Comparison of ENCODE assay signal across 22 cellular contexts in the genomic region with DNA sequence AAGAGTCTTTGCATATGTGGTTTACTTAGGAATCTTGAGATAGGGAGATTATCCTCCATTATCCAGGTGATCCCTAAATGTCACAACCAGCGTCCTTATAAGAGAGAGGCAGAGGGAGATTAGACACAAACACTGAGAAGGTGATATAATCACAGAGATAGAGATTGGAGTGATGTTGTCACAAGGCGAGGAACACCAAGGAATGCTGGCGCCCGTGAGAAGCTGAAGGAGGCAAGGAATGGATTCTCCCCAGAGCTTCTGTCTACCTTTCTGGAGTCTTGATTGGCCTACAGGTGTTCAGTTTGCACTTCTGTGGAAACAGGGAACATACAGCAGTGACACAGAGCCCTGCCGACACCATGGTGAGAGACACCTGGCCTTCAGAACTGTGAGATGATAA.
DNase-seq lines count a peak whose midpoint lies in the region; FAIRE-seq and TF ChIP-seq lines count a peak whose summit lies in the region.
"Had no signal": no experiment of that assay in that cellular context is flagged by ENCODE, and none has a peak within 500 bp of the region (broad histone marks: within the 10 kb centered on the region; RNA-seq: fewer than 3 reads in every experiment).

No MANE protein-coding gene starts in this region.

- FAIRE-seq in urothelium cell line (lab: Jason Lieb, UNC), result no peak
- FAIRE-seq: A549, D721Med, G401.6, GM12891, GM19239 had no signal

- H3K4me1 ChIP-seq in endodermal cell (ENCODE audit: control insufficient read depth, insufficient read depth, low read length) (no peaks in the 10 kb centered on the region), trophoblast cell (ENCODE audit: control insufficient read depth in 1 of 2, insufficient read depth in 2 of 2, low read length in 2 of 2) (no peaks in the 10 kb centered on the region)
- H3K4me1 ChIP-seq: A549, Caco-2 had no signal

- H3K27ac ChIP-seq in endodermal cell (ENCODE audit: low read depth, low read length) (no peak overlapping the region), trophoblast cell (ENCODE audit: low read depth, low read length) (no peak overlapping the region)
- H3K27ac ChIP-seq: 22Rv1; A549; BLaER1 treated with 17β-estradiol and CSF1 and Interleukin-3, amounts not matched to agents 10 nM and 100 nM; C4-2B had no signal

- no peak overlapping the region for H3K4me2 ChIP-seq in trophoblast cell (ENCODE audit: low read length)
- H3K4me2 ChIP-seq: A549; BLaER1 treated with 17β-estradiol and CSF1 and Interleukin-3, amounts not matched to agents 10 nM and 100 nM had no signal

- H2AFZ ChIP-seq in trophoblast cell (ENCODE audit: insufficient read depth, low read length, poor library complexity), result no peak overlapping the region

- H3K9ac ChIP-seq in endodermal cell (ENCODE audit: extremely low read depth, low read length, poor library complexity, severe bottlenecking) (no peak overlapping the region), trophoblast cell (ENCODE audit: low read length) (no peak overlapping the region)
- H3K9ac ChIP-seq: BLaER1 treated with 17β-estradiol and CSF1 and Interleukin-3, amounts not matched to agents 10 nM and 100 nM had no signal

- H3K4me3 ChIP-seq in endodermal cell (ENCODE audit: low read length), result no peak overlapping the region
- no peak overlapping the region for H3K4me3 ChIP-seq in trophoblast cell (ENCODE audit: low read depth, low read length)
- H3K4me3 ChIP-seq: A549; BLaER1 treated with 17β-estradiol and CSF1 and Interleukin-3, amounts not matched to agents 10 nM and 100 nM had no signal

- H4K12ac ChIP-seq in trophoblast cell (ENCODE audit: low read depth, low read length), result no peak overlapping the region

- no peak overlapping the region for H3K14ac ChIP-seq in trophoblast cell (ENCODE audit: low read length)

- peaks cover 43% of the 10 kb centered on the region for H3K27me3 Mint-ChIP-seq in endodermal cell (ENCODE audit: insufficient read depth)
- H3K27me3 Mint-ChIP-seq: B cell; CD4-positive, alpha-beta T cell had no signal

- H2BK120ac ChIP-seq in trophoblast cell (ENCODE audit: insufficient read depth, low read length, poor library complexity), result no peak overlapping the region

- H3K36me3 Mint-ChIP-seq in endodermal cell (ENCODE audit: low read depth), result no peaks in the 10 kb centered on the region
- H3K36me3 Mint-ChIP-seq: CD8-positive, alpha-beta T cell had no signal

- H3K36me3 ChIP-seq in endodermal cell (ENCODE audit: control insufficient read depth, insufficient read depth, low read length), result no peaks in the 10 kb centered on the region
- H3K36me3 ChIP-seq in trophoblast cell (ENCODE audit: control insufficient read depth in 1 of 2, insufficient read depth in 2 of 2, low read length in 2 of 2), result no peaks in the 10 kb centered on the region
- H3K36me3 ChIP-seq: BLaER1 treated with 17β-estradiol and CSF1 and Interleukin-3, amounts not matched to agents 10 nM and 100 nM had no signal

- no peaks in the 10 kb centered on the region for H3K79me2 ChIP-seq in trophoblast cell (ENCODE audit: control insufficient read depth, insufficient read depth, low read length, poor library complexity)

- no peak overlapping the region for H3K27ac Mint-ChIP-seq in endodermal cell
- H3K27ac Mint-ChIP-seq: B cell; CD4-positive, alpha-beta T cell; CD8-positive, alpha-beta T cell had no signal

- H3K4ac ChIP-seq in trophoblast cell (ENCODE audit: low read depth, low read length), result no peak overlapping the region

- H3K79me1 ChIP-seq in trophoblast cell (ENCODE audit: low read length), result no peaks in the 10 kb centered on the region

- no peak overlapping the region for H2AK5ac ChIP-seq in trophoblast cell (ENCODE audit: low read length)

- H2BK5ac ChIP-seq in trophoblast cell (ENCODE audit: low read depth, low read length, poor library complexity), result no peak overlapping the region

- H3K9me3 ChIP-seq in endodermal cell (ENCODE audit: control insufficient read depth, low read length) (no peaks in the 10 kb centered on the region), trophoblast cell (ENCODE audit: insufficient read depth, low read depth, low read length) (no peaks in the 10 kb centered on the region)
- H3K9me3 ChIP-seq: A549; BLaER1 treated with 17β-estradiol and CSF1 and Interleukin-3, amounts not matched to agents 10 nM and 100 nM had no signal

- no peak overlapping the region for H4K91ac ChIP-seq in trophoblast cell (ENCODE audit: low read depth, low read length)

- no peaks in the 10 kb centered on the region for H3K9me3 Mint-ChIP-seq in endodermal cell
- H3K9me3 Mint-ChIP-seq: CD4-positive, alpha-beta T cell; CD8-positive, alpha-beta T cell had no signal

- H4K8ac ChIP-seq in trophoblast cell (ENCODE audit: low read depth, low read length), result no peak overlapping the region

- H3K27me3 ChIP-seq in endodermal cell (ENCODE audit: control insufficient read depth, insufficient read depth, low read length, poor library complexity, severe bottlenecking) (peaks cover 52% of the 10 kb centered on the region), trophoblast cell (ENCODE audit: insufficient read depth, low read length) (no peaks in the 10 kb centered on the region)
- H3K27me3 ChIP-seq: BLaER1 treated with 17β-estradiol and CSF1 and Interleukin-3, amounts not matched to agents 10 nM and 100 nM had no signal

- no peak overlapping the region for H3K23ac ChIP-seq in trophoblast cell (ENCODE audit: low read length)

- no peak overlapping the region for H2BK12ac ChIP-seq in trophoblast cell (ENCODE audit: low read length)

- H3K18ac ChIP-seq in trophoblast cell (ENCODE audit: low read length), result no peak overlapping the region

- no peak overlapping the region for H3K4me3 Mint-ChIP-seq in endodermal cell
- H3K4me3 Mint-ChIP-seq: B cell; CD4-positive, alpha-beta T cell; CD8-positive, alpha-beta T cell had no signal

- DNase-seq in NCI-H146 (lab: John Stamatoyannopoulos, UW) (peak; percentile 13), NCI-H146 treated with DMSO at 0.1 percent for 48 hours (lab: John Stamatoyannopoulos, UW; ENCODE audit: unreplicated experiment) (no peak), endodermal cell (peak; percentile 54), trophoblast cell (peak; percentile 59 to 60), kidney tubule cell (ENCODE audit: low spot score) (no peak), urothelium cell line (ENCODE audit: low spot score) (no peak)
- DNase-seq: AML-193; Caco-2; Calu3; CD4-positive, alpha-beta T cell; CD8-positive, alpha-beta T cell; DMS79 treated with DMSO at 0.1 percent for 48 hours; GF-D8 had no signal

- peaks cover 13% of the 10 kb centered on the region for H3K4me1 Mint-ChIP-seq in endodermal cell
- H3K4me1 Mint-ChIP-seq: B cell had no signal

- no peak for TF ChIP-seq CTCF in endodermal cell (conservative IDR thresholded peaks at IDR 0.05)

- WGBS in endodermal cell (ENCODE audit: insufficient coverage in 1 of 2, insufficient read length in 1 of 2), 2 experiments, result 47 to 86% methylated on average over 2 to 5 of the region's 5 CpGs
- no CpG with 5 or more reads among the region's 5 CpGs for WGBS in trophoblast cell (ENCODE audit: extremely low coverage, insufficient coverage, insufficient read length)

Comparison
In these comparisons a context has a peak if more than half of its experiments do, and no peak if none do; other contexts are left out.
1. DNase-seq: peak in NCI-H146 (single experiment), endodermal cell (single experiment) and trophoblast cell (2 of 2); none in NCI-H146 treated with DMSO at 0.1 percent for 48 hours (single experiment), kidney tubule cell (single experiment) and urothelium cell line (single experiment).